In the genomic region with DNA sequence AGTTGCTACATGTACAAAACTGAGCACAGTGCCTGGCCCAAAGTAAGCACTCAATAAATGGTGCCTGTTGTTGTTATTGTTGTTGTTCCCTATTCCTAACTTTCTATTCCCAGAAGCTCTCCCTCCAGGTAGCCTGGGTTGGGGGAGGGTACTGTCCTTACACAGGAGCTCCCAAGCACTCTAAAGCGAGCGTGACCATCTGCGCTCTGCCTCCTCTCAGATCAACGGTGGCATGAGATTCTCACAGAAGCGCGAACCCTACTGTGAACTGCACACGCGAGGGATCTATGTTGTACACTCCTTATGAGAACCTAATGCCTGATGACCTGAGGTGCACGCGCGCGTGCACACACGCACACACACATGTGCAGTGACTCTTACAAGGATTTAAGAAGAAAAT, we compare ENCODE assay signal across 18 cellular contexts. TPM values are rescaled to one million over a fixed set of nuclear protein-coding genes. Genes with fewer than 3 reads are reported as not detected.
A peak's percentile ranks its signal among the peaks of the same experiment; 100 is the strongest.
DNase-seq lines count a peak whose midpoint lies in the region; ATAC-seq and TF ChIP-seq lines count a peak whose summit lies in the region.
"Had no signal": no experiment of that assay in that cellular context is flagged by ENCODE, and none has a peak within 500 bp of the region (broad histone marks: within the 10 kb centered on the region; RNA-seq: fewer than 3 reads in every experiment).

No MANE protein-coding gene starts in this region.

- H3K79me2 ChIP-seq in GM23248 (ENCODE audit: insufficient read depth) (peaks cover 71% of the 10 kb centered on the region), osteoblast (ENCODE audit: insufficient read depth, low read length) (peaks cover 68% of the 10 kb centered on the region)

- H3K9ac ChIP-seq in BLaER1, result no peak overlapping the region
- peak overlapping the region; percentile 84 for H3K9ac ChIP-seq in GM23248

- no peak for ATAC-seq in central memory CD8-positive, alpha-beta T cell (replicated peaks; ENCODE audit: extremely low read depth, poor library complexity, severe bottlenecking)

- peaks cover 29% of the 10 kb centered on the region for H3K4me1 Mint-ChIP-seq in central memory CD8-positive, alpha-beta T cell

- H3K9me3 ChIP-seq in BLaER1, result peaks cover 7% of the 10 kb centered on the region; the same call in 1 of the 2 replicates
- H3K9me3 ChIP-seq in GM23248 (ENCODE audit: low read depth), result no peaks in the 10 kb centered on the region
- H3K9me3 ChIP-seq in osteoblast (ENCODE audit: low read depth, low read length), result no peaks in the 10 kb centered on the region
- H3K9me3 ChIP-seq: adrenal gland, right atrium auricular region had no signal

- H3K4me1 ChIP-seq in BLaER1 (peaks cover 25% of the 10 kb centered on the region), GM23248 (ENCODE audit: insufficient read depth) (peaks cover 73% of the 10 kb centered on the region), osteoblast (ENCODE audit: insufficient read depth, low read length) (peaks cover 64% of the 10 kb centered on the region)

- H3K27me3 Mint-ChIP-seq in central memory CD8-positive, alpha-beta T cell, result no peaks in the 10 kb centered on the region

- no peak for TF ChIP-seq CTCF in osteoblast (IDR thresholded peaks at IDR 0.05; ENCODE audit: extremely low read depth, low read depth, low read length)

- H3K4me3 Mint-ChIP-seq in central memory CD8-positive, alpha-beta T cell, result no peak overlapping the region

- H4K20me1 ChIP-seq in BLaER1 (no peaks in the 10 kb centered on the region), GM23248 (ENCODE audit: insufficient read depth) (peaks cover under 1% of the 10 kb centered on the region; the same call in 1 of the 2 replicates), osteoblast (ENCODE audit: insufficient read depth, low read length) (peaks cover 54% of the 10 kb centered on the region)

- H3K4me2 ChIP-seq in BLaER1, result peak overlapping the region; percentile 40
- peak overlapping the region; percentile 19 for H3K4me2 ChIP-seq in GM23248 (ENCODE audit: unreplicated experiment)
- no peak overlapping the region for H3K4me2 ChIP-seq in osteoblast (ENCODE audit: insufficient read depth, low read length)

- no peaks in the 10 kb centered on the region for H3K9me2 ChIP-seq in GM23248 (ENCODE audit: insufficient read depth)

- peaks cover 55% of the 10 kb centered on the region for H3K36me3 Mint-ChIP-seq in central memory CD8-positive, alpha-beta T cell (ENCODE audit: insufficient read depth)

- H3K9me3 Mint-ChIP-seq in central memory CD8-positive, alpha-beta T cell, result no peaks in the 10 kb centered on the region

- WGBS in GM23248 (ENCODE audit: low coverage in 1 of 2, low lambda C conversion rate in 2 of 2, missing lambda C conversion rate in 2 of 2), 2 experiments, result 83 to 84% methylated on average over 13 of the region's 13 CpGs

- H3K4me3 ChIP-seq in BLaER1, result no peak overlapping the region
- H3K4me3 ChIP-seq in GM23248, result no peak overlapping the region
- H3K4me3 ChIP-seq in osteoblast (ENCODE audit: insufficient read depth, low read length), result no peak overlapping the region
- H3K4me3 ChIP-seq: adrenal gland, dorsolateral prefrontal cortex, right atrium auricular region had no signal

- peaks cover 72% of the 10 kb centered on the region for H3F3A ChIP-seq in GM23248 (ENCODE audit: insufficient read depth)

- H3K36me3 ChIP-seq in BLaER1, result peaks cover 17% of the 10 kb centered on the region; the same call in 1 of the 2 replicates
- peaks cover 67% of the 10 kb centered on the region for H3K36me3 ChIP-seq in GM23248 (ENCODE audit: low read depth)
- H3K36me3 ChIP-seq in osteoblast (ENCODE audit: insufficient read depth, low read length), result peaks cover 72% of the 10 kb centered on the region

- peak overlapping the region; percentile 29 for H3K27ac Mint-ChIP-seq in central memory CD8-positive, alpha-beta T cell (ENCODE audit: low read depth)

- H3K27me3 ChIP-seq in BLaER1, result no peaks in the 10 kb centered on the region
- no peaks in the 10 kb centered on the region for H3K27me3 ChIP-seq in GM23248 (replicated peaks; ENCODE audit: insufficient read depth)
- H3K27me3 ChIP-seq in osteoblast (ENCODE audit: insufficient read depth, low read length), result no peaks in the 10 kb centered on the region
- H3K27me3 ChIP-seq: adrenal gland, right atrium auricular region had no signal

- H3K27ac ChIP-seq in BLaER1 (0 out of 2 replicates have a peak overlapping the region, but pooled peaks have one; percentile 9), GM23248 (peak overlapping the region; percentile 98), osteoblast (ENCODE audit: low read depth, low read length) (peak overlapping the region; percentile 90)
- H3K27ac ChIP-seq: dorsolateral prefrontal cortex, VCaP had no signal

- DNase-seq in GM23248 (no peak), osteoblast (ENCODE audit: insufficient read length, low spot score, missing footprints) (no peak), HK-2 (ENCODE audit: unreplicated experiment) (no peak), H4 (ENCODE audit: low spot score) (no peak)
- no peak for DNase-seq in central memory CD8-positive, alpha-beta T cell (ENCODE audit: low spot score in 2 of 2)
- no peak for DNase-seq in activated CD4-positive, CD25-positive, alpha-beta regulatory T cell treated with anti-CD3 and anti-CD28 coated beads, Interleukin-2, amount 50 U/mL, for 72 hours
- DNase-seq: adrenal gland; COR-L47; dorsolateral prefrontal cortex; GF-D8; KG1; NCI-H1417 treated with DMSO at 0.1 percent for 48 hours; NCI-H526 treated with DMSO at 0.1 percent for 48 hours; stimulated activated CD4-positive, alpha-beta T cell treated with anti-CD3 and anti-CD28 coated beads, Interleukin-4, amount 100 ng/mL, for 4 hours; stimulated activated naive CD4-positive, alpha-beta T cell had no signal

- in situ Hi-C loops in GM23248 (cut with MboI), result no loop called here

- no peak overlapping the region for H2AFZ ChIP-seq in GM23248
- H2AFZ ChIP-seq in osteoblast (ENCODE audit: low read length), result no peak overlapping the region

RNA-seq across cellular contexts. Expression of gene ANXA2, which starts 33.9 kb away (rescaled TPM):
- 4,470 and 4,692 TPM in 2 replicates for total RNA-seq in GM23248 (2014; rRNA removed; shearing (Covaris generic))
- 6,052 and 6,251 TPM in 2 replicates for polyA plus RNA-seq in GM23248 (2016; fragmentation: Nextera tagmentation; extraction: Ambion mirVana)
- total RNA-seq in osteoblast, result 2,826 and 3,042 TPM in 2 replicates
- total RNA-seq in H4 (2014; rRNA removed; shearing (Covaris generic)), result 2,749 and 2,975 TPM in 2 replicates

Comparison
In these comparisons a context has a peak if more than half of its experiments do, and no peak if none do; other contexts are left out.
1. H3K27ac ChIP-seq: peak in every context shown above with its lines; median percentile 98 in GM23248; 90 in osteoblast; 9 in BLaER1.